1 cellular context compared by ENCODE assay signal in genomic region chr5:92050970-92051369, GRCh38.
TF ChIP-seq lines count a peak whose summit lies in the region.

No MANE protein-coding gene starts in this region.

TF ChIP-seq in WTC11, 78 proteins besides CTCF, POLR2A, EP300 and RAD21 (continued from another document):
- TF ChIP-seq STAT6 (CRISPR knock-in tag; conservative IDR thresholded peaks at IDR 0.05; ENCODE audit: low read depth) (no peak), GRHL2 (CRISPR knock-in tag; IDR thresholded peaks at IDR 0.05; ENCODE audit: insufficient replicate concordance, severe bottlenecking) (no peak), NFATC4 (CRISPR knock-in tag; IDR thresholded peaks at IDR 0.05) (no peak), GTF2I (CRISPR knock-in tag; conservative IDR thresholded peaks at IDR 0.05) (no peak)
